Comparison of ENCODE assay signal across 8 cellular contexts in the genomic region with DNA sequence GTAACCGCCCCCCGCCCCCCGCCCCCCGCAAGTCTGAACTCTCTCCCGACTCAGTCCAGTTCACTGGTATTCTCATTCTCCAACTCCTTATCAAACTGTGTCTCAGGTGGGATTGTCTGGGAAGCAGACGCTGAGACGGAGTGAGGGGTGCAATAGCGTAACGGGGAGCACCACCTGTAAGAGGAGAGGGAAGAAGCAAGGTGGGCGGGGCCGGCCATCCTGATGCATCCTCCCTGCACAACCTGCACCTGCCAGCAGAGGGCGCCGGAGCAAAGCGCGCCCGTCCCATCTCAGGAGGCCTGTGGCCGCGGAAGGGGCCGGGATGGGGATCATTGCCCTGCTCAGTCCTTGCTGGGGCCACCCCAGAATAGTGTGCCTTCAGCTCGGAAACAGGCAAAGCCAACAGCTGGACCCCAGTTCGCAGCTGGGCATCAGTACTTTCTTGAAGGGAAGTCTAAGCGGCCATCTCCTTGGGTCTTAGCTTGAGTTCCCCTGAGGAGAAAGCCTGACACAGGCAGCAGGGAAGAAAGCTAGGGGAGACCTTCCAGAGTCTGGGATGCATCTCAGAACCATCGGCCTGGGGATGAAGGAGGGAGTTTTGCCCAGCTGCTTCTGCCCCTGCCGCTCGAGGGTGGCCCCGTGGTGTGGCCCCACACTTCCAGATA.
DNase-seq lines count a peak whose midpoint lies in the region; ATAC-seq, FAIRE-seq and TF ChIP-seq lines count a peak whose summit lies in the region.

No MANE protein-coding gene starts in this region.

- ATAC-seq in GM18909 (IDR thresholded peaks at IDR 0.05; ENCODE audit: poor library complexity, unreplicated experiment) (peak; percentile 52), T-helper 17 cell (peak; percentile 77)

- no peak overlapping the region for H3K4me2 ChIP-seq in astrocyte (ENCODE audit: low read length)

- H4K20me1 ChIP-seq in astrocyte (ENCODE audit: insufficient read depth, low read length) = peaks cover 3% of the 10 kb centered on the region

- DNase-seq in AG08395 (ENCODE audit: low spot score) (peak; percentile 58), KBM-7 (peak; percentile 84), T-helper 17 cell (peak; percentile 26 to 49 (median 35)), astrocyte (ENCODE audit: low read depth) (no peak), iris pigment epithelial cell (ENCODE audit: low read depth) (peak; percentile 37), hepatic stellate cell (ENCODE audit: low spot score) (no peak)
- peak; percentile 67 to 72 for DNase-seq in stimulated activated CD4-positive, alpha-beta T cell treated with anti-CD3 and anti-CD28 coated beads, Interleukin-4, amount 100 ng/mL, for 48 hours (ENCODE audit: low read depth in 2 of 2)

- no peak overlapping the region for H3K9ac ChIP-seq in astrocyte (ENCODE audit: low read length)

- H3K4me3 ChIP-seq in astrocyte (ENCODE audit: insufficient read depth, low read depth, low read length) = no peak overlapping the region

- H3K4me3 Mint-ChIP-seq in T-helper 17 cell = no peak overlapping the region
- H3K4me3 Mint-ChIP-seq in astrocyte (ENCODE audit: unreplicated experiment) = no peak overlapping the region

- H3K9me3 ChIP-seq in T-helper 17 cell (ENCODE audit: control insufficient read depth, low read length, poor library complexity, severe bottlenecking) (no peaks in the 10 kb centered on the region), astrocyte (ENCODE audit: insufficient read depth, low read depth, low read length) (no peaks in the 10 kb centered on the region)

- H3K27me3 ChIP-seq in astrocyte (ENCODE audit: insufficient read depth, low read length) = peaks cover 3% of the 10 kb centered on the region

- no peak overlapping the region for H3K27ac ChIP-seq in astrocyte (ENCODE audit: low read depth, low read length)

- no peaks in the 10 kb centered on the region for H3K9me3 Mint-ChIP-seq in astrocyte (ENCODE audit: unreplicated experiment)

- H3K36me3 Mint-ChIP-seq in T-helper 17 cell (ENCODE audit: low read depth) (no peaks in the 10 kb centered on the region), astrocyte (ENCODE audit: low read depth, unreplicated experiment) (no peaks in the 10 kb centered on the region)

- in situ Hi-C loops in KBM-7 (cut with MboI; ENCODE audit: low pct_unique_long_range_greater_than_20kb, low sequenced_read_pairs) = loop anchor here (10.0 to 25.0 kb wide), 2 partner anchors 260 to 382 kb away; no protein-coding TSS in a partner anchor

- H3K79me2 ChIP-seq in astrocyte (ENCODE audit: insufficient read depth, low read length) = no peaks in the 10 kb centered on the region

- FAIRE-seq in astrocyte (lab: Jason Lieb, UNC) = no peak

- H3K36me3 ChIP-seq in astrocyte (ENCODE audit: insufficient read depth, low read length) = no peaks in the 10 kb centered on the region

- H3K27me3 Mint-ChIP-seq in T-helper 17 cell (peaks cover 47% of the 10 kb centered on the region), astrocyte (ENCODE audit: low read depth, unreplicated experiment) (peaks cover 37% of the 10 kb centered on the region)

- H3K4me1 ChIP-seq in astrocyte (ENCODE audit: insufficient read depth, low read length) = peaks cover 12% of the 10 kb centered on the region

- no peak overlapping the region for H2AFZ ChIP-seq in astrocyte (ENCODE audit: low read depth, low read length)

- TF ChIP-seq CTCF in astrocyte (IDR thresholded peaks at IDR 0.05; ENCODE audit: insufficient read depth, low read depth, low read length) = peak; percentile 74

- H3K4me1 Mint-ChIP-seq in T-helper 17 cell (peaks cover 12% of the 10 kb centered on the region), astrocyte (ENCODE audit: low read depth, unreplicated experiment) (peaks cover 7% of the 10 kb centered on the region)

- H3K27ac Mint-ChIP-seq in T-helper 17 cell = no peak overlapping the region
- H3K27ac Mint-ChIP-seq in astrocyte (ENCODE audit: unreplicated experiment) = no peak overlapping the region

Comparison
In these comparisons a context has a peak if more than half of its experiments do, and no peak if none do; other contexts are left out.
1. DNase-seq: peak in AG08395 (single experiment), KBM-7 (single experiment), T-helper 17 cell (3 of 3), iris pigment epithelial cell (single experiment) and stimulated activated CD4-positive, alpha-beta T cell treated with anti-CD3 and anti-CD28 coated beads, Interleukin-4, amount 100 ng/mL, for 48 hours (2 of 2); none in astrocyte (single experiment) and hepatic stellate cell (single experiment).